ENCODE assay signal across 10 cellular contexts in genomic region chr1:200029624-200030074, GRCh38. TPM values are rescaled to one million over a fixed set of nuclear protein-coding genes. Genes with fewer than 3 reads are reported as not detected.
DNase-seq lines count a peak whose midpoint lies in the region; ATAC-seq and TF ChIP-seq lines count a peak whose summit lies in the region.
"Had no signal": no experiment of that assay in that cellular context is flagged by ENCODE, and none has a peak within 500 bp of the region (broad histone marks: within the 10 kb centered on the region; RNA-seq: fewer than 3 reads in every experiment).

No MANE protein-coding gene starts in this region.

- intact Hi-C loops in activated CD8-positive, alpha-beta T cell treated with anti-CD3 and anti-CD28 coated beads for 36 hours (cut with micrococcal nuclease) = loop anchor here (10.0 kb wide), 1 partner anchor 85 kb away; no protein-coding TSS in a partner anchor

- H3K36me3 Mint-ChIP-seq in activated CD8-positive, alpha-beta T cell treated with anti-CD3 and anti-CD28 coated beads, Interleukin-2, amount 10 ng/mL, durations not matched to agents 7 days and 5 days (ENCODE audit: low read depth) = no peaks in the 10 kb centered on the region
- no peaks in the 10 kb centered on the region for H3K36me3 Mint-ChIP-seq in activated CD8-positive, alpha-beta T cell treated with anti-CD3 and anti-CD28 coated beads for 36 hours (ENCODE audit: low read depth)
- H3K36me3 Mint-ChIP-seq in activated naive CD8-positive, alpha-beta T cell = no peaks in the 10 kb centered on the region
- H3K36me3 Mint-ChIP-seq: CD4-positive, CD25-positive, alpha-beta regulatory T cell had no signal

- no peaks in the 10 kb centered on the region for H3K9me3 Mint-ChIP-seq in activated CD8-positive, alpha-beta T cell treated with anti-CD3 and anti-CD28 coated beads, Interleukin-2, amount 10 ng/mL, durations not matched to agents 7 days and 5 days (ENCODE audit: insufficient read depth)
- H3K9me3 Mint-ChIP-seq in activated CD8-positive, alpha-beta T cell treated with anti-CD3 and anti-CD28 coated beads for 36 hours = no peaks in the 10 kb centered on the region
- H3K9me3 Mint-ChIP-seq in activated naive CD8-positive, alpha-beta T cell (ENCODE audit: low read depth) = no peaks in the 10 kb centered on the region
- H3K9me3 Mint-ChIP-seq: CD4-positive, CD25-positive, alpha-beta regulatory T cell had no signal

- no peaks in the 10 kb centered on the region for H3K9me3 ChIP-seq in subcutaneous abdominal adipose tissue (ENCODE audit: control insufficient read depth in 5 of 5, low read length in 5 of 5)

- H3K4me1 ChIP-seq in subcutaneous abdominal adipose tissue (ENCODE audit: control insufficient read depth in 5 of 5, insufficient read depth in 5 of 5, low read length in 5 of 5) = peaks cover 0 to 24% (median 19%) of the 10 kb centered on the region in 5 donors

- no peak overlapping the region for H3K27ac ChIP-seq in subcutaneous abdominal adipose tissue (ENCODE audit: low read depth, low read length)

- peak overlapping the region; percentile 15 for H3K4me3 Mint-ChIP-seq in activated CD8-positive, alpha-beta T cell treated with anti-CD3 and anti-CD28 coated beads, Interleukin-2, amount 10 ng/mL, durations not matched to agents 7 days and 5 days
- no peak overlapping the region for H3K4me3 Mint-ChIP-seq in activated CD8-positive, alpha-beta T cell treated with anti-CD3 and anti-CD28 coated beads for 36 hours
- peak overlapping the region; percentile 65 for H3K4me3 Mint-ChIP-seq in activated naive CD8-positive, alpha-beta T cell

- no peak for TF ChIP-seq CTCF in activated CD8-positive, alpha-beta T cell treated with anti-CD3 and anti-CD28 coated beads for 36 hours (IDR thresholded peaks at IDR 0.05)
- no peak for TF ChIP-seq CTCF in kidney epithelial cell (IDR thresholded peaks at IDR 0.05; ENCODE audit: insufficient read depth, low read length, poor library complexity, severe bottlenecking)

- no peak for DNase-seq in activated CD8-positive, alpha-beta T cell treated with anti-CD3 and anti-CD28 coated beads, Interleukin-2, amount 10 ng/mL, durations not matched to agents 7 days and 5 days
- no peak for DNase-seq in activated CD8-positive, alpha-beta T cell treated with anti-CD3 and anti-CD28 coated beads for 36 hours
- DNase-seq in kidney epithelial cell (ENCODE audit: low read depth) = no peak
- no peak for DNase-seq in GDM1 (lab: John Stamatoyannopoulos, UW)
- no peak for DNase-seq in stimulated activated CD4-positive, alpha-beta T cell treated with anti-CD3 and anti-CD28 coated beads, Interleukin-12 subunit alpha, Interleukin-12 subunit beta, amount 100 ng/mL, for 4 hours
- DNase-seq: NCI-H226 had no signal

- H3K27me3 Mint-ChIP-seq in activated CD8-positive, alpha-beta T cell treated with anti-CD3 and anti-CD28 coated beads, Interleukin-2, amount 10 ng/mL, durations not matched to agents 7 days and 5 days (ENCODE audit: low read depth) = peaks cover 47% of the 10 kb centered on the region
- H3K27me3 Mint-ChIP-seq in activated CD8-positive, alpha-beta T cell treated with anti-CD3 and anti-CD28 coated beads for 36 hours = peaks cover 53% of the 10 kb centered on the region
- peaks cover 30% of the 10 kb centered on the region for H3K27me3 Mint-ChIP-seq in activated naive CD8-positive, alpha-beta T cell

- H3K27ac Mint-ChIP-seq in activated CD8-positive, alpha-beta T cell treated with anti-CD3 and anti-CD28 coated beads, Interleukin-2, amount 10 ng/mL, durations not matched to agents 7 days and 5 days = no peak overlapping the region
- H3K27ac Mint-ChIP-seq in activated CD8-positive, alpha-beta T cell treated with anti-CD3 and anti-CD28 coated beads for 36 hours = no peak overlapping the region
- no peak overlapping the region for H3K27ac Mint-ChIP-seq in activated naive CD8-positive, alpha-beta T cell
- H3K27ac Mint-ChIP-seq: CD4-positive, CD25-positive, alpha-beta regulatory T cell had no signal

- H3K4me3 ChIP-seq in kidney epithelial cell (ENCODE audit: low read depth, low read length) = peak overlapping the region; percentile 32
- peak overlapping the region; percentile 66 to 83 (median 73) for H3K4me3 ChIP-seq in subcutaneous abdominal adipose tissue (ENCODE audit: low read depth in 1 of 5, low read length in 5 of 5)

- no peak for ATAC-seq in activated CD8-positive, alpha-beta T cell treated with anti-CD3 and anti-CD28 coated beads, Interleukin-2, amount 10 ng/mL, durations not matched to agents 7 days and 5 days
- no peak for ATAC-seq in activated CD8-positive, alpha-beta T cell treated with anti-CD3 and anti-CD28 coated beads for 36 hours
- no peak for ATAC-seq in HG03039 (IDR thresholded peaks at IDR 0.05; ENCODE audit: unreplicated experiment)

- H3K36me3 ChIP-seq in kidney epithelial cell (ENCODE audit: control insufficient read depth, insufficient read depth, low read length) = no peaks in the 10 kb centered on the region
- H3K36me3 ChIP-seq in subcutaneous abdominal adipose tissue (ENCODE audit: control insufficient read depth in 5 of 5, insufficient read depth in 5 of 5, low read length in 5 of 5) = no peaks in the 10 kb centered on the region

- peaks cover 48% of the 10 kb centered on the region for H3K27me3 ChIP-seq in kidney epithelial cell (ENCODE audit: control insufficient read depth, insufficient read depth, low read length)
- peaks cover 9 to 35% (median 30%) of the 10 kb centered on the region in 5 donors for H3K27me3 ChIP-seq in subcutaneous abdominal adipose tissue (ENCODE audit: control insufficient read depth in 5 of 5, insufficient read depth in 4 of 5, low read length in 5 of 5)

- CTCF ChIA-PET in activated CD8-positive, alpha-beta T cell treated with anti-CD3 and anti-CD28 coated beads, Interleukin-2, amount 10 ng/mL, durations not matched to agents 7 days and 5 days (lab: Charles Lee) = no interaction called here
- CTCF ChIA-PET in activated CD8-positive, alpha-beta T cell treated with anti-CD3 and anti-CD28 coated beads for 36 hours (lab: Charles Lee) = no interaction called here

- POLR2A ChIA-PET in activated CD8-positive, alpha-beta T cell treated with anti-CD3 and anti-CD28 coated beads, Interleukin-2, amount 10 ng/mL, durations not matched to agents 7 days and 5 days (lab: Charles Lee) = interaction anchor here (0.5 to 0.9 kb wide), 2 partner anchors 36 to 1168 kb away, joined by 3 read pairs; no protein-coding TSS in a partner anchor
- POLR2A ChIA-PET in activated CD8-positive, alpha-beta T cell treated with anti-CD3 and anti-CD28 coated beads for 36 hours (lab: Charles Lee) = no interaction called here

- H3K4me1 Mint-ChIP-seq in activated CD8-positive, alpha-beta T cell treated with anti-CD3 and anti-CD28 coated beads, Interleukin-2, amount 10 ng/mL, durations not matched to agents 7 days and 5 days (ENCODE audit: low read depth) = peaks cover 11% of the 10 kb centered on the region
- peaks cover 4% of the 10 kb centered on the region for H3K4me1 Mint-ChIP-seq in activated CD8-positive, alpha-beta T cell treated with anti-CD3 and anti-CD28 coated beads for 36 hours (ENCODE audit: low read depth)
- H3K4me1 Mint-ChIP-seq in activated naive CD8-positive, alpha-beta T cell (ENCODE audit: low read depth) = peaks cover 7% of the 10 kb centered on the region

- H3K9ac ChIP-seq in subcutaneous abdominal adipose tissue (ENCODE audit: low read length in 5 of 5) = peak overlapping the region in 1 of 5 donors; percentile 28

RNA-seq across cellular contexts. Expression of gene NR5A2, which starts 2.1 kb away (rescaled TPM):
- total RNA-seq in activated CD8-positive, alpha-beta T cell treated with anti-CD3 and anti-CD28 coated beads, Interleukin-2, amount 10 ng/mL, durations not matched to agents 7 days and 5 days = not detected
- not detected for total RNA-seq in activated CD8-positive, alpha-beta T cell treated with anti-CD3 and anti-CD28 coated beads for 36 hours
- total RNA-seq in kidney epithelial cell = not detected in 2 replicates
- total RNA-seq: CD4-positive, CD25-positive, alpha-beta regulatory T cell had no signal
